In genomic region chr15:89766357-89767311, GRCh38 we compare ENCODE assay signal across 20 cellular contexts. TPM values are rescaled to one million over a fixed set of nuclear protein-coding genes. Genes with fewer than 3 reads are reported as not detected.
A peak's percentile ranks its signal among the peaks of the same experiment; 100 is the strongest.
DNase-seq lines count a peak whose midpoint lies in the region; ATAC-seq and TF ChIP-seq lines count a peak whose summit lies in the region.
"Had no signal": no experiment of that assay in that cellular context is flagged by ENCODE, and none has a peak within 500 bp of the region (broad histone marks: within the 10 kb centered on the region; RNA-seq: fewer than 3 reads in every experiment).

No MANE protein-coding gene starts in this region.

- no peaks in the 10 kb centered on the region for H3K36me3 ChIP-seq in H7 (replicated peaks; ENCODE audit: control insufficient read depth, insufficient read depth, low read length)
- no peaks in the 10 kb centered on the region for H3K36me3 ChIP-seq in left ventricle myocardium inferior
- H3K36me3 ChIP-seq: colonic mucosa had no signal

- H3K4me3 ChIP-seq in H7 (ENCODE audit: insufficient read depth, low read depth, low read length) (no peak overlapping the region), left ventricle myocardium inferior (no peak overlapping the region)
- H3K4me3 ChIP-seq: colonic mucosa, lung had no signal

- no peaks in the 10 kb centered on the region for H3K9me3 ChIP-seq in left ventricle myocardium inferior (replicated peaks)
- H3K9me3 ChIP-seq: colonic mucosa had no signal

- peaks cover 26% of the 10 kb centered on the region for H3K4me1 ChIP-seq in left ventricle myocardium inferior

- H3K27ac ChIP-seq in left ventricle myocardium inferior (replicated peaks): peak overlapping the region; percentile 67
- H3K27ac ChIP-seq: colonic mucosa had no signal

- H3K27me3 ChIP-seq in H7 (ENCODE audit: control insufficient read depth, insufficient read depth, low read length): no peaks in the 10 kb centered on the region
- no peaks in the 10 kb centered on the region for H3K27me3 ChIP-seq in left ventricle myocardium inferior (ENCODE audit: low read depth)
- H3K27me3 ChIP-seq: colonic mucosa had no signal

- intact Hi-C loops in left ventricle myocardium inferior (cut with micrococcal nuclease): no loop called here
- intact Hi-C loops in posterior vena cava (cut with DNase I): no loop called here

- ATAC-seq in HG02884 (IDR thresholded peaks at IDR 0.05; ENCODE audit: unreplicated experiment): no peak
- ATAC-seq: activated CD4-positive, CD25-positive, alpha-beta regulatory T cell treated with anti-CD3 and anti-CD28 coated beads, Interleukin-2, amount 50 U/mL, for 24 hours had no signal

- no peak for TF ChIP-seq CTCF in left ventricle myocardium inferior (IDR thresholded peaks at IDR 0.05; ENCODE audit: borderline replicate concordance)

- DNase-seq in H7 (peak; percentile 44), astrocyte of the hippocampus (ENCODE audit: low read depth, low spot score) (peak; percentile 21), left ventricle myocardium inferior (peak; percentile 54), posterior vena cava (ENCODE audit: low spot score) (peak; percentile 80), NAMALWA (ENCODE audit: low spot score) (no peak), KBM-7 (no peak), HPDE6-E6E7 (ENCODE audit: extremely low spot score) (no peak)
- DNase-seq: CD4-positive, CD25-positive, alpha-beta regulatory T cell; colonic mucosa; DMS 273 treated with DMSO at 0.1 percent for 48 hours; KG1; NCI-H1694 treated with DMSO at 0.1 percent for 48 hours; NCI-H226; stimulated activated naive B cell treated with anti-CD40 and anti-IgM and Interleukin-4, amounts not matched to agents 10 μg/mL and 1 μg/mL and 100 μg/mL, for 72 hours; T-helper 9 cell had no signal

- in situ Hi-C loops in KBM-7 (cut with MboI; ENCODE audit: low pct_unique_long_range_greater_than_20kb, low sequenced_read_pairs): loop anchor here (25.0 kb wide), 2 partner anchors 121 to 321 kb away; partner anchors contain the start of gene AP3S2

RNA-seq across cellular contexts. Expression of gene MESP2, which starts 9.5 kb away (rescaled TPM):
- 2.0 TPM in 2 replicates for total RNA-seq in H7 (2014; rRNA removed; shearing (Covaris generic))
- total RNA-seq in left ventricle myocardium inferior (0.27 TPM), posterior vena cava (under 1 TPM; 0.32 to 0.38 TPM)
- total RNA-seq: activated CD8-positive, alpha-beta memory T cell treated with anti-CD3 and anti-CD28 coated beads for 36 hours; CD4-positive, CD25-positive, alpha-beta regulatory T cell; G401 had no signal

RNA-seq across cellular contexts. Expression of gene MESP1, which starts 15.6 kb away (rescaled TPM):
- total RNA-seq in H7 (2014; rRNA removed; shearing (Covaris generic)): 1.6 and 2.6 TPM in 2 replicates
- total RNA-seq in left ventricle myocardium inferior: 8.4 TPM
- under 1 TPM; 0.52 to 0.69 TPM for total RNA-seq in posterior vena cava
- total RNA-seq: G401 had no signal

RNA-seq across cellular contexts. Expression of gene ANPEP, which starts 48.0 kb away (rescaled TPM):
- 3.3 and 6.7 TPM in 2 replicates for total RNA-seq in H7 (2014; rRNA removed; shearing (Covaris generic))
- total RNA-seq in left ventricle myocardium inferior: 8.9 TPM
- 10 to 100 TPM; 22.2 to 73.8 TPM for total RNA-seq in posterior vena cava
- total RNA-seq: activated CD8-positive, alpha-beta memory T cell treated with anti-CD3 and anti-CD28 coated beads for 36 hours; G401 had no signal

Comparison
In these comparisons a context has a peak if more than half of its experiments do, and no peak if none do; other contexts are left out.
1. DNase-seq: peak in H7 (single experiment), astrocyte of the hippocampus (single experiment), left ventricle myocardium inferior (single experiment) and posterior vena cava (single experiment); none in NAMALWA (single experiment), KBM-7 (single experiment) and HPDE6-E6E7 (single experiment).